ENCODE assay signal across 14 cellular contexts in genomic region chr11:69664901-69665300, GRCh38. TPM values are rescaled to one million over a fixed set of nuclear protein-coding genes. Genes with fewer than 3 reads are reported as not detected.
"Had no signal": no experiment of that assay in that cellular context is flagged by ENCODE, and none has a peak within 500 bp of the region (broad histone marks: within the 10 kb centered on the region; RNA-seq: fewer than 3 reads in every experiment).

No MANE protein-coding gene starts in this region.

- H3K27me3 ChIP-seq: thyroid gland, uterus had no signal

- H3K27ac ChIP-seq: psoas muscle, thyroid gland, uterus, WERI-Rb-1 had no signal

- H3K9me3 ChIP-seq: psoas muscle, thyroid gland, uterus had no signal

- H3K36me3 ChIP-seq: thyroid gland, uterus had no signal

- H3K4me1 ChIP-seq: uterus had no signal

- H3K4me3 ChIP-seq: psoas muscle, thyroid gland, uterus had no signal

- DNase-seq: activated CD4-positive, alpha-beta T cell treated with anti-CD3 and anti-CD28 coated beads, Interleukin-2, amount 50 U/mL, for 48 hours; hippocampal formation; stimulated activated CD4-positive, alpha-beta T cell treated with anti-CD3 and anti-CD28 coated beads, Interleukin-12 subunit alpha, Interleukin-12 subunit beta, amount 100 ng/mL, for 4 hours; stimulated activated CD4-positive, alpha-beta T cell treated with anti-CD3 and anti-CD28 coated beads, Interleukin-2, amount 100 ng/mL, for 24 hours; T-helper 1 cell; thyroid gland had no signal

RNA-seq across cellular contexts. Expression of gene FGF19, which starts 38.9 kb away (rescaled TPM):
- total RNA-seq: astrocyte, esophagus mucosa, kidney epithelial cell, liver, osteoblast, psoas muscle, thyroid gland had no signal
- polyA plus RNA-seq: psoas muscle had no signal
